Comparison of ENCODE assay signal across 1 cellular context in genomic region chr16:56849690-56850680, GRCh38.
A peak's percentile ranks its signal among the peaks of the same experiment; 100 is the strongest.
TF ChIP-seq lines count a peak whose summit lies in the region.

No MANE protein-coding gene starts in this region.

TF ChIP-seq in HepG2, 621 proteins besides CTCF, POLR2A, EP300 and RAD21 (continued from another document and continues in another):
- TF ChIP-seq ATF3 (CRISPR knock-in tag; IDR thresholded peaks at IDR 0.05) = no peak
- no peak for TF ChIP-seq HNRNPLL (IDR thresholded peaks at IDR 0.05; ENCODE audit: low read depth, low read length, poor library complexity, severe bottlenecking)
- no peak for TF ChIP-seq ZBTB8A (CRISPR knock-in tag; IDR thresholded peaks at IDR 0.05; ENCODE audit: borderline replicate concordance, low read depth)
- TF ChIP-seq ZNF350 (CRISPR knock-in tag; IDR thresholded peaks at IDR 0.05; ENCODE audit: borderline replicate concordance, low read depth) = no peak
- TF ChIP-seq ATF4 (CRISPR knock-in tag; IDR thresholded peaks at IDR 0.05) = no peak
- TF ChIP-seq NFKB2 (CRISPR knock-in tag; IDR thresholded peaks at IDR 0.05; ENCODE audit: borderline replicate concordance) = 0 out of 2 replicates have a peak, but pooled peaks have one; percentile 14
- TF ChIP-seq RNF2 (conservative IDR thresholded peaks at IDR 0.05; ENCODE audit: low read depth) = no peak
- no peak for TF ChIP-seq ZNF276 (CRISPR knock-in tag; IDR thresholded peaks at IDR 0.05; ENCODE audit: low read depth)
- TF ChIP-seq MED8 (CRISPR knock-in tag; IDR thresholded peaks at IDR 0.05; ENCODE audit: insufficient replicate concordance) = peak; percentile 23
- TF ChIP-seq ZNF550 (CRISPR knock-in tag; IDR thresholded peaks at IDR 0.05; ENCODE audit: borderline replicate concordance) = no peak
- TF ChIP-seq MAZ (IDR thresholded peaks at IDR 0.05; ENCODE audit: borderline replicate concordance, low read depth, low read length) = no peak
- TF ChIP-seq MAZ (CRISPR knock-in tag; IDR thresholded peaks at IDR 0.05; ENCODE audit: low read depth) = no peak
- no peak for TF ChIP-seq ZNF253 (CRISPR knock-in tag; IDR thresholded peaks at IDR 0.05; ENCODE audit: borderline replicate concordance)
- TF ChIP-seq ZFYVE20 (CRISPR knock-in tag; IDR thresholded peaks at IDR 0.05; ENCODE audit: borderline replicate concordance, low read depth) = no peak
- no peak for TF ChIP-seq HOXA3 (CRISPR knock-in tag; IDR thresholded peaks at IDR 0.05)
- TF ChIP-seq ZNF10 (CRISPR knock-in tag; IDR thresholded peaks at IDR 0.05; ENCODE audit: borderline replicate concordance, low read depth) = no peak
- TF ChIP-seq CC2D1A (CRISPR knock-in tag; IDR thresholded peaks at IDR 0.05) = no peak
- no peak for TF ChIP-seq ZNF484 (CRISPR knock-in tag; IDR thresholded peaks at IDR 0.05; ENCODE audit: borderline replicate concordance, low read depth)
- no peak for TF ChIP-seq DBP (CRISPR knock-in tag; IDR thresholded peaks at IDR 0.05; ENCODE audit: not compliant biosample characterization)
- TF ChIP-seq TARDBP (CRISPR knock-in tag; IDR thresholded peaks at IDR 0.05) = peak; percentile 86; the same call in 1 of the 2 replicates
- peak; percentile 62 for TF ChIP-seq TCF7 (IDR thresholded peaks at IDR 0.05; ENCODE audit: low read depth)
- no peak for TF ChIP-seq DRAP1 (CRISPR knock-in tag; IDR thresholded peaks at IDR 0.05)
- TF ChIP-seq GABPB1 (CRISPR knock-in tag; IDR thresholded peaks at IDR 0.05) = no peak
- peak; percentile 40 for TF ChIP-seq PHF8 (CRISPR knock-in tag; IDR thresholded peaks at IDR 0.05)
- peak; percentile 32; the same call in 1 of the 2 replicates for TF ChIP-seq ZNF292 (CRISPR knock-in tag; IDR thresholded peaks at IDR 0.05; ENCODE audit: borderline replicate concordance, low read depth)
- TF ChIP-seq FOXP4 (CRISPR knock-in tag; IDR thresholded peaks at IDR 0.05) = peak; percentile 83
- TF ChIP-seq TEAD3 (CRISPR knock-in tag; optimal IDR thresholded peaks at IDR 0.05; ENCODE audit: borderline replicate concordance) = peak; percentile 83
- TF ChIP-seq ZFX (CRISPR knock-in tag; IDR thresholded peaks at IDR 0.05; ENCODE audit: low read depth) = peak; percentile 70
- no peak for TF ChIP-seq SALL2 (CRISPR knock-in tag; IDR thresholded peaks at IDR 0.05)
- TF ChIP-seq PRDM10 (CRISPR knock-in tag; IDR thresholded peaks at IDR 0.05; ENCODE audit: low read depth) = 0 out of 2 replicates have a peak, but pooled peaks have one; percentile 27
- TF ChIP-seq KLF9 (CRISPR knock-in tag; IDR thresholded peaks at IDR 0.05; ENCODE audit: low read depth) = no peak
- TF ChIP-seq KLF12 (CRISPR knock-in tag; IDR thresholded peaks at IDR 0.05; ENCODE audit: borderline replicate concordance) = 0 out of 2 replicates have a peak, but pooled peaks have one; percentile 49
- TF ChIP-seq ZNF7 (CRISPR knock-in tag; IDR thresholded peaks at IDR 0.05) = no peak
- peak; percentile 66; the same call in 1 of the 2 replicates for TF ChIP-seq ZNF317 (CRISPR knock-in tag; IDR thresholded peaks at IDR 0.05)
- TF ChIP-seq NR0B2 (CRISPR knock-in tag; IDR thresholded peaks at IDR 0.05) = no peak
- TF ChIP-seq RORA (CRISPR knock-in tag; IDR thresholded peaks at IDR 0.05) = no peak
- no peak for TF ChIP-seq ZNF407 (CRISPR knock-in tag; IDR thresholded peaks at IDR 0.05; ENCODE audit: not compliant biosample characterization)
- TF ChIP-seq ZNF816 (CRISPR knock-in tag; IDR thresholded peaks at IDR 0.05; ENCODE audit: borderline replicate concordance) = no peak
- no peak for TF ChIP-seq MEIS1 (CRISPR knock-in tag; IDR thresholded peaks at IDR 0.05; ENCODE audit: borderline replicate concordance)
- TF ChIP-seq ZC3H4 (CRISPR knock-in tag; IDR thresholded peaks at IDR 0.05; ENCODE audit: borderline replicate concordance) = peak; percentile 21; the same call in 1 of the 2 replicates
- TF ChIP-seq SIN3B (IDR thresholded peaks at IDR 0.05; ENCODE audit: low read length) = no peak
- TF ChIP-seq SRSF4 (IDR thresholded peaks at IDR 0.05; ENCODE audit: low read depth, low read length, poor library complexity, severe bottlenecking) = no peak
